ENCODE assay signal across 8 cellular contexts in genomic region chr11:62540804-62541671, GRCh38. TPM values are rescaled to one million over a fixed set of nuclear protein-coding genes. Genes with fewer than 3 reads are reported as not detected.
DNase-seq lines count a peak whose midpoint lies in the region; ATAC-seq and TF ChIP-seq lines count a peak whose summit lies in the region.

No MANE protein-coding gene starts in this region.

- ATAC-seq in GM19025 (IDR thresholded peaks at IDR 0.05; ENCODE audit: low read depth, unreplicated experiment) (peak; percentile 46), HG03439 (IDR thresholded peaks at IDR 0.05; ENCODE audit: unreplicated experiment) (peak; percentile 39), GM18858 (IDR thresholded peaks at IDR 0.05; ENCODE audit: unreplicated experiment) (no peak)
- ATAC-seq in activated T-cell treated with anti-CD3 and anti-CD28 coated beads, Interleukin-2, amount 50 U/mL, for 72 hours (replicated peaks in 1 of 2) = peak; percentile 31 to 57

- DNase-seq in AG10803 (ENCODE audit: low read depth) (no peak), kidney tubule cell (ENCODE audit: low spot score) (peak; percentile 23), type B pancreatic cell (ENCODE audit: extremely low spot score, unreplicated experiment) (no peak), NCI-H446 (lab: John Stamatoyannopoulos, UW) (no peak)
- DNase-seq in activated T-cell treated with anti-CD3 and anti-CD28 coated beads, Interleukin-2, amount 50 U/mL, for 72 hours = peak; percentile 53 to 69

- H3K4me3 ChIP-seq in AG10803 (ENCODE audit: low read length) = peak overlapping the region; percentile 97

- no peaks in the 10 kb centered on the region for H3K27me3 Mint-ChIP-seq in activated T-cell treated with anti-CD3 and anti-CD28 coated beads, Interleukin-2, amount 50 U/mL, for 72 hours (ENCODE audit: low read depth)
- no peaks in the 10 kb centered on the region for H3K27me3 Mint-ChIP-seq in type B pancreatic cell

- TF ChIP-seq CTCF in AG10803 (conservative IDR thresholded peaks at IDR 0.05; ENCODE audit: low read length) (no peak), type B pancreatic cell (conservative IDR thresholded peaks at IDR 0.05) (no peak)

- peak overlapping the region; percentile 81 to 96 for H3K4me3 Mint-ChIP-seq in activated T-cell treated with anti-CD3 and anti-CD28 coated beads, Interleukin-2, amount 50 U/mL, for 72 hours
- peak overlapping the region; percentile 97 for H3K4me3 Mint-ChIP-seq in type B pancreatic cell

- no peaks in the 10 kb centered on the region for H3K9me3 Mint-ChIP-seq in activated T-cell treated with anti-CD3 and anti-CD28 coated beads, Interleukin-2, amount 50 U/mL, for 72 hours
- no peaks in the 10 kb centered on the region for H3K9me3 Mint-ChIP-seq in type B pancreatic cell

- peaks cover 68% of the 10 kb centered on the region for H3K4me1 Mint-ChIP-seq in activated T-cell treated with anti-CD3 and anti-CD28 coated beads, Interleukin-2, amount 50 U/mL, for 72 hours (ENCODE audit: low read depth)
- H3K4me1 Mint-ChIP-seq in type B pancreatic cell (ENCODE audit: unreplicated experiment) = peaks cover 41% of the 10 kb centered on the region

- H3K27ac Mint-ChIP-seq in activated T-cell treated with anti-CD3 and anti-CD28 coated beads, Interleukin-2, amount 50 U/mL, for 72 hours = peak overlapping the region; percentile 43
- H3K27ac Mint-ChIP-seq in type B pancreatic cell = peak overlapping the region; percentile 97

- peaks cover 1 to 3% of the 10 kb centered on the region in 2 donors for H3K36me3 Mint-ChIP-seq in activated T-cell treated with anti-CD3 and anti-CD28 coated beads, Interleukin-2, amount 50 U/mL, for 72 hours (ENCODE audit: insufficient read depth in 2 of 2)
- peaks cover 11% of the 10 kb centered on the region for H3K36me3 Mint-ChIP-seq in type B pancreatic cell

RNA-seq across cellular contexts. Expression of gene AHNAK, which starts 5.6 kb away (rescaled TPM):
- total RNA-seq in activated T-cell treated with anti-CD3 and anti-CD28 coated beads, Interleukin-2, amount 50 U/mL, for 72 hours = 100 to 1,000 TPM in 1 of 2 donors, 10 to 100 TPM in 1; 80.3 to 131 TPM
- total RNA-seq in type B pancreatic cell (ENCODE audit: low replicate concordance) = 302 and 656 TPM in 2 replicates

RNA-seq across cellular contexts. Expression of gene EEF1G, which starts 32.7 kb away (rescaled TPM):
- total RNA-seq in activated T-cell treated with anti-CD3 and anti-CD28 coated beads, Interleukin-2, amount 50 U/mL, for 72 hours = 1,000 to 10,000 TPM; 2,565 to 2,667 TPM
- 1,846 and 2,051 TPM in 2 replicates for total RNA-seq in type B pancreatic cell (ENCODE audit: low replicate concordance)

RNA-seq across cellular contexts. Expression of gene TUT1, which starts 50.3 kb away (rescaled TPM):
- 10 to 100 TPM; 32.8 to 36.8 TPM for total RNA-seq in activated T-cell treated with anti-CD3 and anti-CD28 coated beads, Interleukin-2, amount 50 U/mL, for 72 hours
- total RNA-seq in type B pancreatic cell (ENCODE audit: low replicate concordance) = 15.0 and 22.1 TPM in 2 replicates

Comparison
In these comparisons a context has a peak if more than half of its experiments do, and no peak if none do; other contexts are left out.
1. DNase-seq: peak in activated T-cell treated with anti-CD3 and anti-CD28 coated beads, Interleukin-2, amount 50 U/mL, for 72 hours (2 of 2) and kidney tubule cell (single experiment); none in AG10803 (single experiment), type B pancreatic cell (single experiment) and NCI-H446 (0 of 2).